Comparison of ENCODE assay signal across 19 cellular contexts in genomic region chr1:49864597-49864996, GRCh38.
DNase-seq lines count a peak whose midpoint lies in the region; ATAC-seq and TF ChIP-seq lines count a peak whose summit lies in the region.
"Had no signal": no experiment of that assay in that cellular context is flagged by ENCODE, and none has a peak within 500 bp of the region (broad histone marks: within the 10 kb centered on the region; RNA-seq: fewer than 3 reads in every experiment).

No MANE protein-coding gene starts in this region.

- TF ChIP-seq CTCF in omental fat pad (IDR thresholded peaks at IDR 0.05), result no peak

- DNase-seq in A172 (ENCODE audit: low spot score) (peak; percentile 32), Caki2 (ENCODE audit: low read depth) (peak; percentile 2), M059J (ENCODE audit: low read depth) (peak; percentile 1), SK-N-DZ (ENCODE audit: low spot score) (peak; percentile 28), OCI-M2 (lab: John Stamatoyannopoulos, UW; ENCODE audit: unreplicated experiment) (no peak), omental fat pad (ENCODE audit: low spot score) (no peak)
- DNase-seq in stimulated activated CD4-positive, alpha-beta T cell treated with anti-CD3 and anti-CD28 coated beads, Interleukin-4, amount 100 ng/mL, for 4 hours, result no peak
- DNase-seq: CD4-positive, alpha-beta T cell; COR-L47; DMS 273 treated with DMSO at 0.1 percent for 48 hours; H9; KG1; MV-4-11; NCI-H1694 treated with DMSO at 0.1 percent for 48 hours; NCI-H2081 treated with DMSO at 0.1 percent for 48 hours; NK-92 treated with Interleukin-12 subunit alpha and Interleukin-12 subunit beta, amount 100 ng/mL, for 24 hours; SHP77; T-cell had no signal

- ATAC-seq in GM18498 (IDR thresholded peaks at IDR 0.05; ENCODE audit: unreplicated experiment) (no peak), omental fat pad (ENCODE audit: low FRiP score) (no peak)
- ATAC-seq: T-cell had no signal

- in situ Hi-C loops in Caki2 (cut with HindIII; ENCODE audit: low pct_unique_long_range_greater_than_20kb, low sequenced_read_pairs), result no loop called here

Comparison
In these comparisons a context has a peak if more than half of its experiments do, and no peak if none do; other contexts are left out.
1. DNase-seq: peak in A172 (single experiment), Caki2 (single experiment), M059J (single experiment) and SK-N-DZ (single experiment); none in OCI-M2 (single experiment), stimulated activated CD4-positive, alpha-beta T cell treated with anti-CD3 and anti-CD28 coated beads, Interleukin-4, amount 100 ng/mL, for 4 hours (0 of 2) and omental fat pad (single experiment).